15 cellular contexts compared by ENCODE assay signal in genomic region chr10:133164816-133165555, GRCh38. TPM values are rescaled to one million over a fixed set of nuclear protein-coding genes. Genes with fewer than 3 reads are reported as not detected.
"Had no signal": no experiment of that assay in that cellular context is flagged by ENCODE, and none has a peak within 500 bp of the region (broad histone marks: within the 10 kb centered on the region; RNA-seq: fewer than 3 reads in every experiment).

No MANE protein-coding gene starts in this region.

- H3K36me3 Mint-ChIP-seq: activated naive CD8-positive, alpha-beta T cell treated with anti-CD3 and anti-CD28 coated beads for 36 hours; stimulated activated memory B cell treated with anti-CD40 and anti-IgM and Interleukin-4, amounts not matched to agents 10 μg/mL and 1 μg/mL and 100 μg/mL, for 72 hours had no signal

- H3K4me3 Mint-ChIP-seq: activated naive CD8-positive, alpha-beta T cell treated with anti-CD3 and anti-CD28 coated beads for 36 hours; activated T-helper 1 cell treated with anti-CD3 and anti-CD28 coated beads, Interleukin-12 subunit alpha, Interleukin-12 subunit beta, Interleukin-2, Interleukin-4 antibody, amounts not matched to agents 30 ng/mL and 10 ng/mL and 1 ng/mL, durations not matched to agents 14 hours and 24 hours and 36 hours; naive B cell; stimulated activated memory B cell treated with anti-CD40 and anti-IgM and Interleukin-4, amounts not matched to agents 10 μg/mL and 1 μg/mL and 100 μg/mL, for 72 hours; T-helper 1 cell treated with Interleukin-12 subunit alpha and Interleukin-12 subunit beta and Interleukin-4 antibody, amounts not matched to agents 30 μg/mL and 1 μg/mL, for 36 hours had no signal

- H3K27ac Mint-ChIP-seq: activated naive CD8-positive, alpha-beta T cell treated with anti-CD3 and anti-CD28 coated beads for 36 hours; activated T-helper 1 cell treated with anti-CD3 and anti-CD28 coated beads, Interleukin-12 subunit alpha, Interleukin-12 subunit beta, Interleukin-2, Interleukin-4 antibody, amounts not matched to agents 30 ng/mL and 10 ng/mL and 1 ng/mL, durations not matched to agents 14 hours and 24 hours and 36 hours; naive B cell; stimulated activated memory B cell treated with anti-CD40 and anti-IgM and Interleukin-4, amounts not matched to agents 10 μg/mL and 1 μg/mL and 100 μg/mL, for 72 hours; T-helper 1 cell treated with Interleukin-12 subunit alpha and Interleukin-12 subunit beta and Interleukin-4 antibody, amounts not matched to agents 30 μg/mL and 1 μg/mL, for 36 hours had no signal

- H3K27me3 ChIP-seq: cardiac muscle cell had no signal

- DNase-seq: activated CD4-positive, CD25-positive, alpha-beta regulatory T cell treated with anti-CD3 and anti-CD28 coated beads, Interleukin-2, amount 50 U/mL, for 72 hours; activated naive CD4-positive, alpha-beta T cell; activated naive CD8-positive, alpha-beta T cell treated with anti-CD3 and anti-CD28 coated beads for 36 hours; amniotic stem cell; left cardiac atrium; mucosa of descending colon; naive B cell; stimulated activated CD4-positive, alpha-beta T cell treated with anti-CD3 and anti-CD28 coated beads, Interleukin-4, amount 100 ng/mL, for 4 hours had no signal

- H3K27ac ChIP-seq: cardiac muscle cell, skin epidermis, thoracic aorta, upper lobe of right lung had no signal

- H3K4me1 Mint-ChIP-seq: activated naive CD8-positive, alpha-beta T cell treated with anti-CD3 and anti-CD28 coated beads for 36 hours; stimulated activated memory B cell treated with anti-CD40 and anti-IgM and Interleukin-4, amounts not matched to agents 10 μg/mL and 1 μg/mL and 100 μg/mL, for 72 hours had no signal

- ATAC-seq: left cardiac atrium; mucosa of descending colon; stimulated activated memory B cell treated with anti-CD40 and anti-IgM and Interleukin-4, amounts not matched to agents 10 μg/mL and 1 μg/mL and 100 μg/mL, for 72 hours had no signal

- H3K9me3 ChIP-seq: mucosa of descending colon, thoracic aorta, upper lobe of right lung had no signal

- H3K4me3 ChIP-seq: cardiac muscle cell, mucosa of descending colon, skin epidermis, thoracic aorta, upper lobe of right lung had no signal

- H3K9me3 Mint-ChIP-seq: activated naive CD8-positive, alpha-beta T cell treated with anti-CD3 and anti-CD28 coated beads for 36 hours; activated T-helper 1 cell treated with anti-CD3 and anti-CD28 coated beads, Interleukin-12 subunit alpha, Interleukin-12 subunit beta, Interleukin-2, Interleukin-4 antibody, amounts not matched to agents 30 ng/mL and 10 ng/mL and 1 ng/mL, durations not matched to agents 14 hours and 24 hours and 36 hours; T-helper 1 cell treated with Interleukin-12 subunit alpha and Interleukin-12 subunit beta and Interleukin-4 antibody, amounts not matched to agents 30 μg/mL and 1 μg/mL, for 36 hours had no signal

- H3K36me3 ChIP-seq: cardiac muscle cell, thoracic aorta, upper lobe of right lung had no signal

RNA-seq across cellular contexts. Expression of gene KNDC1, which starts 5.0 kb away (rescaled TPM):
- total RNA-seq: activated naive CD8-positive, alpha-beta T cell treated with anti-CD3 and anti-CD28 coated beads for 36 hours had no signal
